Comparison of ENCODE assay signal across 10 cellular contexts in genomic region chr20:17614176-17614811, GRCh38. TPM values are rescaled to one million over a fixed set of nuclear protein-coding genes. Genes with fewer than 3 reads are reported as not detected.
A peak's percentile ranks its signal among the peaks of the same experiment; 100 is the strongest.
DNase-seq lines count a peak whose midpoint lies in the region; ATAC-seq and TF ChIP-seq lines count a peak whose summit lies in the region.
"Had no signal": no experiment of that assay in that cellular context is flagged by ENCODE, and none has a peak within 500 bp of the region (broad histone marks: within the 10 kb centered on the region; RNA-seq: fewer than 3 reads in every experiment).

No MANE protein-coding gene starts in this region.

- TF ChIP-seq EP300 in stomach (IDR thresholded peaks at IDR 0.05), result no peak

- H3K27me3 ChIP-seq in right atrium auricular region (no peaks in the 10 kb centered on the region), stomach (no peaks in the 10 kb centered on the region)

- H3K4me1 ChIP-seq in right atrium auricular region, result peaks cover 0 to 61% of the 10 kb centered on the region in 2 donors
- H3K4me1 ChIP-seq in stomach, result peaks cover 73 to 89% (median 84%) of the 10 kb centered on the region in 4 donors

- TF ChIP-seq POLR2A in stomach (IDR thresholded peaks at IDR 0.05), result no peak

- DNase-seq in NCI-H1417 (lab: John Stamatoyannopoulos, UW) (peak; percentile 10 to 49 (median 13)), NCI-H1417 treated with DMSO at 0.1 percent for 48 hours (lab: John Stamatoyannopoulos, UW) (no peak), right atrium auricular region (ENCODE audit: low spot score) (peak; percentile 84), stomach (peak; percentile 83), DMS153 (lab: John Stamatoyannopoulos, UW) (no peak)
- DNase-seq in stimulated activated CD4-positive, alpha-beta T cell treated with anti-CD3 and anti-CD28 coated beads, Interleukin-12 subunit alpha, Interleukin-12 subunit beta, amount 100 ng/mL, for 4 hours, result no peak
- DNase-seq: activated CD4-positive, alpha-beta T cell treated with anti-CD3 and anti-CD28 coated beads, Interleukin-2, amount 50 U/mL, for 48 hours had no signal

- H3K9me3 ChIP-seq in right atrium auricular region (no peaks in the 10 kb centered on the region), stomach (no peaks in the 10 kb centered on the region)
- H3K9me3 ChIP-seq: A549 had no signal

- H3K4me3 ChIP-seq in right atrium auricular region (no peak overlapping the region), stomach (no peak overlapping the region)
- H3K4me3 ChIP-seq: A549 had no signal

- WGBS in stomach, 5 donors, result 23 to 55% (median 34%) methylated on average over 17 to 20 of the region's 20 CpGs

- intact Hi-C loops in stomach (cut with DNase I; ENCODE audit: low total_unique reads), result no loop called here

- no peak for TF ChIP-seq CTCF in VCaP (conservative IDR thresholded peaks at IDR 0.05)
- TF ChIP-seq CTCF in right atrium auricular region (IDR thresholded peaks at IDR 0.05), result no peak
- TF ChIP-seq CTCF in stomach (IDR thresholded peaks at IDR 0.05), result no peak

- H3K27ac ChIP-seq in VCaP, result peak overlapping the region; percentile 47
- H3K27ac ChIP-seq in right atrium auricular region, result peak overlapping the region; percentile 67 to 70
- H3K27ac ChIP-seq in stomach, result peak overlapping the region; percentile 72 to 85 (median 83)

- H3K36me3 ChIP-seq in right atrium auricular region, result peaks cover 60% of the 10 kb centered on the region
- peaks cover 34 to 76% (median 61%) of the 10 kb centered on the region in 4 donors for H3K36me3 ChIP-seq in stomach

- ATAC-seq in HG03095 (IDR thresholded peaks at IDR 0.05; ENCODE audit: unreplicated experiment), result no peak

RNA-seq across cellular contexts. Expression of gene DSTN, which starts 44.4 kb away (rescaled TPM):
- total RNA-seq in right atrium auricular region (100 to 1,000 TPM; 585 to 760 TPM), stomach (1,000 to 10,000 TPM in 1 of 5 donors, 100 to 1,000 TPM in 4; 334 to 1,254 (median 555) TPM)
- 100 to 1,000 TPM; 464 to 624 (median 598) TPM for polyA plus RNA-seq in stomach

Comparison
In these comparisons a context has a peak if more than half of its experiments do, and no peak if none do; other contexts are left out.
1. DNase-seq: peak in NCI-H1417 (3 of 3), right atrium auricular region (single experiment) and stomach (single experiment); none in NCI-H1417 treated with DMSO at 0.1 percent for 48 hours (single experiment), DMS153 (single experiment) and stimulated activated CD4-positive, alpha-beta T cell treated with anti-CD3 and anti-CD28 coated beads, Interleukin-12 subunit alpha, Interleukin-12 subunit beta, amount 100 ng/mL, for 4 hours (single experiment).
2. Peak in every context shown above with its lines, with median percentiles within 50 percentile points of each other: H3K27ac ChIP-seq.